In genomic region chr21:43766734-43767497, GRCh38 we compare ENCODE assay signal across 11 cellular contexts. TPM values are rescaled to one million over a fixed set of nuclear protein-coding genes. Genes with fewer than 3 reads are reported as not detected.
DNase-seq lines count a peak whose midpoint lies in the region; ATAC-seq and TF ChIP-seq lines count a peak whose summit lies in the region.
"Had no signal": no experiment of that assay in that cellular context is flagged by ENCODE, and none has a peak within 500 bp of the region (broad histone marks: within the 10 kb centered on the region; RNA-seq: fewer than 3 reads in every experiment).

No MANE protein-coding gene starts in this region.

- peak overlapping the region; percentile 6 for H4K5ac ChIP-seq in H9 (ENCODE audit: insufficient read length, low read depth, low read length)

- ATAC-seq in sciatic nerve: peak; percentile 48
- ATAC-seq in GM21390 (IDR thresholded peaks at IDR 0.05; ENCODE audit: unreplicated experiment): no peak

- peaks cover 29 to 34% of the 10 kb centered on the region in 2 experiments for H3K4me1 Mint-ChIP-seq in H9
- peaks cover 27% of the 10 kb centered on the region for H3K4me1 Mint-ChIP-seq in endodermal cell

- no peak overlapping the region for H2BK20ac ChIP-seq in H9 (ENCODE audit: low read depth, low read length, poor library complexity, severe bottlenecking)

- no peak overlapping the region for H2BK120ac ChIP-seq in H9 (ENCODE audit: low read depth, low read length, poor library complexity, severe bottlenecking)

- H3K14ac ChIP-seq in H9 (ENCODE audit: insufficient read depth, low read length): no peak overlapping the region

- H3K4me2 ChIP-seq in H9 (ENCODE audit: insufficient read depth, insufficient read length, low read length): no peak overlapping the region

- no peak overlapping the region for H2AK5ac ChIP-seq in H9 (ENCODE audit: insufficient read length, low read length)

- TF ChIP-seq CTCF in H9 (conservative IDR thresholded peaks at IDR 0.05) (no peak), endodermal cell (conservative IDR thresholded peaks at IDR 0.05) (no peak)

- no peak overlapping the region for H3K4ac ChIP-seq in H9 (ENCODE audit: low read depth, low read length)

- no peak overlapping the region for H3K4me3 ChIP-seq in endodermal cell (ENCODE audit: low read length)
- H3K4me3 ChIP-seq: MG63 had no signal

- no peak overlapping the region for H2BK15ac ChIP-seq in H9 (ENCODE audit: low read depth, low read length)

- H4K20me1 ChIP-seq in H9 (ENCODE audit: control insufficient read depth, insufficient read depth, insufficient read length): no peaks in the 10 kb centered on the region

- DNase-seq in H9 (no peak), NCI-H510A (lab: John Stamatoyannopoulos, UW) (peak; percentile 47), endodermal cell (no peak), sciatic nerve (ENCODE audit: low spot score) (no peak), cerebellar nuclear complex (lab: John Stamatoyannopoulos, UW) (no peak), inferior parietal cortex (ENCODE audit: extremely low spot score) (no peak)
- DNase-seq: activated effector memory CD4-positive, alpha-beta T cell treated with anti-CD3 and anti-CD28 coated beads, Interleukin-2, amount 50 U/mL, for 16 hours; C1 segment of cervical spinal cord; GOT3; MG63 had no signal

- no peaks in the 10 kb centered on the region for H3K27me3 ChIP-seq in H9 (ENCODE audit: insufficient read depth, low read length)
- H3K27me3 ChIP-seq in endodermal cell (ENCODE audit: control insufficient read depth, insufficient read depth, low read length, poor library complexity, severe bottlenecking): no peaks in the 10 kb centered on the region
- H3K27me3 ChIP-seq: MG63 had no signal

- peaks cover 3% of the 10 kb centered on the region for H3K36me3 ChIP-seq in endodermal cell (ENCODE audit: control insufficient read depth, insufficient read depth, low read length)

- H3K4me3 Mint-ChIP-seq in H9 (no peak overlapping the region; a peak in 1 of 5 replicates), endodermal cell (no peak overlapping the region)

- intact Hi-C loops in sciatic nerve (cut with DNase I): no loop called here

- no peaks in the 10 kb centered on the region for H3K79me1 ChIP-seq in H9 (ENCODE audit: insufficient read depth, low read depth, low read length, poor library complexity, severe bottlenecking)

- H3K9ac ChIP-seq in H9 (ENCODE audit: extremely low read depth, insufficient read length, low read length) (no peak overlapping the region), endodermal cell (ENCODE audit: extremely low read depth, low read length, poor library complexity, severe bottlenecking) (no peak overlapping the region)

- H3K4me1 ChIP-seq in H9 (ENCODE audit: insufficient read depth, low read length): peaks cover 4% of the 10 kb centered on the region; the same call in 1 of the 2 replicates
- H3K4me1 ChIP-seq in endodermal cell (ENCODE audit: control insufficient read depth, insufficient read depth, low read length): no peaks in the 10 kb centered on the region

- peak overlapping the region; percentile 29 to 75 (median 68); a peak in 2 of 7 replicates for H3K27ac Mint-ChIP-seq in H9
- H3K27ac Mint-ChIP-seq in endodermal cell: peak overlapping the region; percentile 35

- no peak overlapping the region for H4K91ac ChIP-seq in H9 (ENCODE audit: insufficient read length, low read depth, low read length)

- no peak overlapping the region for H2BK12ac ChIP-seq in H9 (ENCODE audit: insufficient read length, low read depth, low read length)

- H3K18ac ChIP-seq in H9 (ENCODE audit: insufficient read length, low read depth, low read length): no peak overlapping the region

- no peak overlapping the region for H3K27ac ChIP-seq in H9 (ENCODE audit: insufficient read length, low read depth, low read length)
- H3K27ac ChIP-seq in endodermal cell (ENCODE audit: low read depth, low read length): no peak overlapping the region

- peaks cover 6 to 11% (median 6%) of the 10 kb centered on the region in 3 experiments for H3K36me3 Mint-ChIP-seq in H9 (ENCODE audit: insufficient read depth in 1 of 3, low read depth in 3 of 3)
- H3K36me3 Mint-ChIP-seq in endodermal cell (ENCODE audit: low read depth): peaks cover 10% of the 10 kb centered on the region

- no CpG with 5 or more reads among the region's 34 CpGs for WGBS in H9 (ENCODE audit: extremely low coverage, insufficient read length, low lambda C conversion rate)
- 93 to 95% methylated on average over 32 to 34 of the region's 34 CpGs for WGBS in endodermal cell (ENCODE audit: insufficient coverage in 1 of 2, insufficient read length in 1 of 2), 2 experiments

- H2BK5ac ChIP-seq in H9 (ENCODE audit: insufficient read length, low read length): no peak overlapping the region

- no peak overlapping the region for H2AFZ ChIP-seq in H9 (ENCODE audit: low read length)

- H3K23ac ChIP-seq in H9 (ENCODE audit: insufficient read length, low read depth, low read length): no peak overlapping the region

- no peak overlapping the region for H3K56ac ChIP-seq in H9 (ENCODE audit: insufficient read length, low read depth, low read length)

- no peaks in the 10 kb centered on the region for H3K79me2 ChIP-seq in H9 (ENCODE audit: insufficient read depth, low read length)

- H3T11ph ChIP-seq in H9 (ENCODE audit: low read length): no peak overlapping the region

- no peaks in the 10 kb centered on the region for H3K23me2 ChIP-seq in H9 (ENCODE audit: insufficient read length, low read depth, low read length, poor library complexity, severe bottlenecking)

- no peak overlapping the region for H4K8ac ChIP-seq in H9 (replicated peaks; ENCODE audit: insufficient read length, low read depth, low read length)

- no peaks in the 10 kb centered on the region for H3K9me3 ChIP-seq in H9 (ENCODE audit: control insufficient read depth, low read depth, low read length)
- no peaks in the 10 kb centered on the region for H3K9me3 ChIP-seq in endodermal cell (ENCODE audit: control insufficient read depth, low read length)
- H3K9me3 ChIP-seq: MG63 had no signal

- H3K27me3 Mint-ChIP-seq in H9 (ENCODE audit: low read depth) (no peaks in the 10 kb centered on the region), endodermal cell (ENCODE audit: insufficient read depth) (no peaks in the 10 kb centered on the region)

- peaks cover 0 to 3% of the 10 kb centered on the region in 2 experiments; a peak in 1 of 5 replicates for H3K9me3 Mint-ChIP-seq in H9
- H3K9me3 Mint-ChIP-seq in endodermal cell: no peaks in the 10 kb centered on the region

RNA-seq across cellular contexts. Expression of gene CSTB, which starts 9.2 kb away (rescaled TPM):
- total RNA-seq in H9 (2021) (40.7 and 44.5 TPM in 2 replicates), endodermal cell (10 to 100 TPM; 50.0 to 54.5 TPM), sciatic nerve (52.1 TPM)
- 36.1 TPM for polyA plus RNA-seq in endodermal cell (2013, experiment 1 of 2)
- 33.5 TPM for polyA plus RNA-seq in endodermal cell (2013, experiment 2 of 2)

RNA-seq across cellular contexts. Expression of gene RRP1, which starts 22.5 kb away (rescaled TPM):
- 73.3 and 76.7 TPM in 2 replicates for total RNA-seq in H9 (2021)
- total RNA-seq in endodermal cell: 10 to 100 TPM; 36.4 to 36.7 TPM
- 29.7 TPM for polyA plus RNA-seq in endodermal cell (2013, experiment 1 of 2)
- 24.5 TPM for polyA plus RNA-seq in endodermal cell (2013, experiment 2 of 2)
- total RNA-seq in sciatic nerve: 17.8 TPM

RNA-seq across cellular contexts. Expression of gene PDXK, which starts 48.0 kb away (rescaled TPM):
- 109 and 117 TPM in 2 replicates for total RNA-seq in H9 (2021)
- total RNA-seq in endodermal cell: 100 to 1,000 TPM in 1 of 2 donors, 10 to 100 TPM in 1; 90.9 to 105 TPM
- polyA plus RNA-seq in endodermal cell (2013, experiment 1 of 2): 35.6 TPM
- 40.5 TPM for polyA plus RNA-seq in endodermal cell (2013, experiment 2 of 2)
- 111 TPM for total RNA-seq in sciatic nerve
